ENCODE assay signal across 21 cellular contexts in the genomic region with DNA sequence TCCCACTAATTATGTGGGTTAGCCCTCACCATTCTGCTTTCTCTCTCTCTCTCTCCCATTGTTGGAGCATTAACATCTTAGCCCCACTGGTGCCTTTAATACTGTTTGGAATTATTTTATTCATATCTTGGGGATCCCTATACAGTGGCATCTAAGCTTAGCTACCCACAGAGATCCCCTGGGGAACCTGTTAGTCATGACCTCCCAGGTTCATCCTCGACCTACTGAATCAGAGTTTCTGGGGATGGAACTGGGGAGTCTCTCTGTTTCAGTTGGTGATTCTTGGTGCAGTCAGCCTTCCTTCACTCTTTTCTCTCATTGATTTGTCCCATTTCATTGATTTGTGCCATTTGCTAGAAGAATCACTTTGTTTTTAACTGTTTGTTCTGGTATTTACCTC.
DNase-seq lines count a peak whose midpoint lies in the region; ATAC-seq, FAIRE-seq and TF ChIP-seq lines count a peak whose summit lies in the region.
"Had no signal": no experiment of that assay in that cellular context is flagged by ENCODE, and none has a peak within 500 bp of the region (broad histone marks: within the 10 kb centered on the region; RNA-seq: fewer than 3 reads in every experiment).

No MANE protein-coding gene starts in this region.

- peaks cover 48% of the 10 kb centered on the region for H3K4me1 Mint-ChIP-seq in activated naive CD8-positive, alpha-beta T cell treated with anti-CD3 and anti-CD28 coated beads, Interleukin-2, amount 50 U/mL, for 24 hours
- H3K4me1 Mint-ChIP-seq in activated naive CD8-positive, alpha-beta T cell treated with anti-CD3 and anti-CD28 coated beads for 36 hours: peaks cover 20% of the 10 kb centered on the region
- H3K4me1 Mint-ChIP-seq in T-helper 17 cell: peaks cover 30% of the 10 kb centered on the region
- H3K4me1 Mint-ChIP-seq in activated CD4-positive, alpha-beta memory T cell treated with anti-CD3 and anti-CD28 coated beads, Interleukin-2, amount 10 ng/mL, durations not matched to agents 7 days and 5 days: no peaks in the 10 kb centered on the region

- H3K4me1 ChIP-seq in GM12878 (ENCODE audit: control insufficient read depth, insufficient read depth, low read length): no peaks in the 10 kb centered on the region
- H3K4me1 ChIP-seq: A549, HAP-1 had no signal

- H3K9ac ChIP-seq in GM12878 (ENCODE audit: control insufficient read depth, insufficient read depth, low read length): no peak overlapping the region

- in situ Hi-C loops in GM12878 (cut with MboI): no loop called here

- H3K9me3 Mint-ChIP-seq in activated naive CD8-positive, alpha-beta T cell treated with anti-CD3 and anti-CD28 coated beads, Interleukin-2, amount 50 U/mL, for 24 hours: peaks cover 9% of the 10 kb centered on the region
- no peaks in the 10 kb centered on the region for H3K9me3 Mint-ChIP-seq in activated naive CD8-positive, alpha-beta T cell treated with anti-CD3 and anti-CD28 coated beads for 36 hours
- no peaks in the 10 kb centered on the region for H3K9me3 Mint-ChIP-seq in activated CD4-positive, alpha-beta memory T cell treated with anti-CD3 and anti-CD28 coated beads, Interleukin-2, amount 10 ng/mL, durations not matched to agents 7 days and 5 days
- H3K9me3 Mint-ChIP-seq: CD8-positive, alpha-beta T cell; HFFc6 had no signal

- no peak overlapping the region for H3K4me3 ChIP-seq in GM12878
- H3K4me3 ChIP-seq: A549, HAP-1 had no signal

- H3K36me3 ChIP-seq in GM12878 (ENCODE audit: control insufficient read depth in 2 of 2, insufficient read depth in 2 of 2, low read length in 1 of 2): no peaks in the 10 kb centered on the region
- H3K36me3 ChIP-seq: BE2C, HAP-1 had no signal

- no peaks in the 10 kb centered on the region for H3K79me2 ChIP-seq in GM12878 (ENCODE audit: control insufficient read depth, insufficient read depth, low read length)

- H3K27me3 ChIP-seq in GM12878 (replicated peaks in 1 of 2; ENCODE audit: control insufficient read depth in 2 of 2, insufficient read depth in 2 of 2, low read length in 1 of 2): no peaks in the 10 kb centered on the region; a peak in 1 of 4 replicates
- H3K27me3 ChIP-seq: BE2C had no signal

- SMC1A ChIA-PET in GM12878 (lab: Charles Lee; ENCODE audit: uncharacterized antibody, unreplicated experiment): interaction anchor here (0.9 to 1.7 kb wide), 6 partner anchors 9 to 157 kb away, joined by 3 to 5 read pairs (median 3); no protein-coding TSS in a partner anchor

- TF ChIP-seq RAD21 in GM12878 (IDR thresholded peaks at IDR 0.05; ENCODE audit: insufficient read depth, low read depth, low read length): no peak

- no peaks in the 10 kb centered on the region for H4K20me1 ChIP-seq in GM12878 (ENCODE audit: control insufficient read depth, insufficient read depth)

- ATAC-seq in activated naive CD8-positive, alpha-beta T cell treated with anti-CD3 and anti-CD28 coated beads, Interleukin-2, amount 50 U/mL, for 24 hours: peak; percentile 96
- ATAC-seq in T-helper 17 cell: no peak
- ATAC-seq in GM12878: no peak
- ATAC-seq: A549; CD8-positive, alpha-beta T cell; HepG2 had no signal

- no peak for TF ChIP-seq EP300 in GM12878 (IDR thresholded peaks at IDR 0.05; ENCODE audit: borderline replicate concordance in 1 of 2, control insufficient read depth in 1 of 2, low read depth in 2 of 2, low read length in 2 of 2)

- TF ChIP-seq POLR2A in GM12878 (IDR thresholded peaks at IDR 0.05; ENCODE audit: low read depth, low read length): no peak

- H3K4me2 ChIP-seq in GM12878 (ENCODE audit: control insufficient read depth, insufficient read depth): no peak overlapping the region
- H3K4me2 ChIP-seq: A549 had no signal

- H3K9me3 ChIP-seq in T-helper 17 cell (ENCODE audit: control insufficient read depth, low read length, poor library complexity, severe bottlenecking) (peaks cover 3% of the 10 kb centered on the region), GM12878 (replicated peaks; ENCODE audit: control insufficient read depth, insufficient read depth, low read length) (no peaks in the 10 kb centered on the region)
- H3K9me3 ChIP-seq: A549, BE2C, HAP-1 had no signal

- no peak for TF ChIP-seq CTCF in GM12878 (IDR thresholded peaks at IDR 0.05 in 2 of 3, conservative IDR thresholded peaks at IDR 0.05 in 1 of 3; ENCODE audit: control insufficient read depth in 2 of 3, extremely low read depth in 1 of 3, insufficient read depth in 1 of 3, low read depth in 3 of 3, low read length in 3 of 3)

- intact Hi-C loops in GM12878 (cut with micrococcal nuclease; ENCODE audit: unreplicated experiment): no loop called here

- no peaks in the 10 kb centered on the region for H3K36me3 Mint-ChIP-seq in activated naive CD8-positive, alpha-beta T cell treated with anti-CD3 and anti-CD28 coated beads, Interleukin-2, amount 50 U/mL, for 24 hours (ENCODE audit: low read depth)
- H3K36me3 Mint-ChIP-seq in activated naive CD8-positive, alpha-beta T cell treated with anti-CD3 and anti-CD28 coated beads for 36 hours: no peaks in the 10 kb centered on the region
- H3K36me3 Mint-ChIP-seq in T-helper 17 cell (ENCODE audit: low read depth): peaks cover 4% of the 10 kb centered on the region
- no peaks in the 10 kb centered on the region for H3K36me3 Mint-ChIP-seq in activated CD4-positive, alpha-beta memory T cell treated with anti-CD3 and anti-CD28 coated beads, Interleukin-2, amount 10 ng/mL, durations not matched to agents 7 days and 5 days (ENCODE audit: low read depth)
- H3K36me3 Mint-ChIP-seq: CD8-positive, alpha-beta T cell had no signal

- RAD21 ChIA-PET in GM12878 (lab: Charles Lee; ENCODE audit: unreplicated experiment): no interaction called here

- POLR2A ChIA-PET in GM12878 (lab: Charles Lee): no interaction called here
- POLR2A ChIA-PET in activated CD4-positive, alpha-beta memory T cell treated with anti-CD3 and anti-CD28 coated beads, Interleukin-2, amount 10 ng/mL, durations not matched to agents 7 days and 5 days (lab: Charles Lee): no interaction called here

- no peaks in the 10 kb centered on the region for H3K27me3 Mint-ChIP-seq in activated naive CD8-positive, alpha-beta T cell treated with anti-CD3 and anti-CD28 coated beads, Interleukin-2, amount 50 U/mL, for 24 hours
- no peaks in the 10 kb centered on the region for H3K27me3 Mint-ChIP-seq in activated naive CD8-positive, alpha-beta T cell treated with anti-CD3 and anti-CD28 coated beads for 36 hours
- H3K27me3 Mint-ChIP-seq in T-helper 17 cell: no peaks in the 10 kb centered on the region
- no peaks in the 10 kb centered on the region for H3K27me3 Mint-ChIP-seq in activated CD4-positive, alpha-beta memory T cell treated with anti-CD3 and anti-CD28 coated beads, Interleukin-2, amount 10 ng/mL, durations not matched to agents 7 days and 5 days

- H3K4me3 Mint-ChIP-seq in activated naive CD8-positive, alpha-beta T cell treated with anti-CD3 and anti-CD28 coated beads, Interleukin-2, amount 50 U/mL, for 24 hours: no peak overlapping the region
- no peak overlapping the region for H3K4me3 Mint-ChIP-seq in activated naive CD8-positive, alpha-beta T cell treated with anti-CD3 and anti-CD28 coated beads for 36 hours
- H3K4me3 Mint-ChIP-seq in T-helper 17 cell: no peak overlapping the region
- H3K4me3 Mint-ChIP-seq in activated CD4-positive, alpha-beta memory T cell treated with anti-CD3 and anti-CD28 coated beads, Interleukin-2, amount 10 ng/mL, durations not matched to agents 7 days and 5 days: no peak overlapping the region
- H3K4me3 Mint-ChIP-seq: CD8-positive, alpha-beta T cell; HFFc6 had no signal

- 0% methylated on average over 1 of the region's 1 CpG for WGBS in GM12878 (ENCODE audit: insufficient coverage, insufficient replicate concordance, low lambda C conversion rate, missing lambda C conversion rate)

- DNase-seq in activated naive CD8-positive, alpha-beta T cell treated with anti-CD3 and anti-CD28 coated beads, Interleukin-2, amount 50 U/mL, for 24 hours: no peak
- DNase-seq in activated naive CD8-positive, alpha-beta T cell treated with anti-CD3 and anti-CD28 coated beads for 36 hours: no peak
- DNase-seq in T-helper 17 cell: no peak
- DNase-seq in GM12878 (ENCODE audit: low read depth, low spot score): no peak
- no peak for DNase-seq in stimulated activated CD8-positive, alpha-beta memory T cell treated with anti-CD3 and anti-CD28 coated beads, Interleukin-4, amount 100 ng/mL, for 48 hours
- DNase-seq in activated CD4-positive, alpha-beta memory T cell treated with anti-CD3 and anti-CD28 coated beads, Interleukin-2, amount 10 ng/mL, durations not matched to agents 7 days and 5 days: no peak
- DNase-seq: BE2C; CD8-positive, alpha-beta T cell; COR-L47; DMS153; DMS79 treated with DMSO at 0.1 percent for 48 hours; EL; HFFc6 had no signal

- CTCF ChIA-PET in GM12878 (lab: Yijun Ruan, JAX): no interaction called here
- CTCF ChIA-PET in activated CD4-positive, alpha-beta memory T cell treated with anti-CD3 and anti-CD28 coated beads, Interleukin-2, amount 10 ng/mL, durations not matched to agents 7 days and 5 days (lab: Charles Lee): no interaction called here

- peak; percentile 52 for FAIRE-seq in GM12878 (lab: Jason Lieb, UNC)
- FAIRE-seq: A549, D721Med, G401.6, GM12892, H1, HepG2 had no signal

- H2AFZ ChIP-seq in GM12878 (ENCODE audit: control insufficient read depth, low read depth, low read length): no peak overlapping the region

- no TSS peak for BruUV-seq in GM12878 (replicated peaks; lab: Mats Ljungman, UMichigan)

- H3K27ac ChIP-seq in GM12878 (ENCODE audit: control insufficient read depth, insufficient read depth): no peak overlapping the region
- H3K27ac ChIP-seq: A549, C4-2B had no signal

- H3K27ac Mint-ChIP-seq in activated naive CD8-positive, alpha-beta T cell treated with anti-CD3 and anti-CD28 coated beads, Interleukin-2, amount 50 U/mL, for 24 hours: peak overlapping the region; percentile 15
- H3K27ac Mint-ChIP-seq in activated naive CD8-positive, alpha-beta T cell treated with anti-CD3 and anti-CD28 coated beads for 36 hours: no peak overlapping the region
- peak overlapping the region; percentile 3 for H3K27ac Mint-ChIP-seq in T-helper 17 cell
- H3K27ac Mint-ChIP-seq in activated CD4-positive, alpha-beta memory T cell treated with anti-CD3 and anti-CD28 coated beads, Interleukin-2, amount 10 ng/mL, durations not matched to agents 7 days and 5 days: no peak overlapping the region
- H3K27ac Mint-ChIP-seq: CD8-positive, alpha-beta T cell; HFFc6 had no signal

TF ChIP-seq in GM12878, 131 proteins besides CTCF, POLR2A, EP300 and RAD21:
- TF ChIP-seq LARP7 (IDR thresholded peaks at IDR 0.05): no peak
- TF ChIP-seq RELA (IDR thresholded peaks at IDR 0.05; ENCODE audit: borderline replicate concordance, partially characterized antibody): no peak
- no peak for TF ChIP-seq MYC (IDR thresholded peaks at IDR 0.05; ENCODE audit: insufficient read depth, insufficient read length, insufficient replicate concordance, low read length, severe bottlenecking)
- no peak for TF ChIP-seq NRF1 (conservative IDR thresholded peaks at IDR 0.05; ENCODE audit: low read depth, low read length)
- TF ChIP-seq YBX1 (IDR thresholded peaks at IDR 0.05): no peak

Comparison
In these comparisons a context has a peak if more than half of its experiments do, and no peak if none do; other contexts are left out.
1. H3K27ac Mint-ChIP-seq: peak in activated naive CD8-positive, alpha-beta T cell treated with anti-CD3 and anti-CD28 coated beads, Interleukin-2, amount 50 U/mL, for 24 hours (single experiment) and T-helper 17 cell (single experiment); none in activated naive CD8-positive, alpha-beta T cell treated with anti-CD3 and anti-CD28 coated beads for 36 hours (single experiment) and activated CD4-positive, alpha-beta memory T cell treated with anti-CD3 and anti-CD28 coated beads, Interleukin-2, amount 10 ng/mL, durations not matched to agents 7 days and 5 days (single experiment).